Comparison of ENCODE assay signal across 23 cellular contexts in genomic region chr16:8915722-8916321, GRCh38. TPM values are rescaled to one million over a fixed set of nuclear protein-coding genes. Genes with fewer than 3 reads are reported as not detected.
DNase-seq lines count a peak whose midpoint lies in the region; ATAC-seq, FAIRE-seq and TF ChIP-seq lines count a peak whose summit lies in the region.
"Had no signal": no experiment of that assay in that cellular context is flagged by ENCODE, and none has a peak within 500 bp of the region (broad histone marks: within the 10 kb centered on the region; RNA-seq: fewer than 3 reads in every experiment).

No MANE protein-coding gene starts in this region.

- H3K4me3 ChIP-seq in Karpas-422 (ENCODE audit: low read length), result no peak overlapping the region
- no peak overlapping the region for H3K4me3 ChIP-seq in K562
- H3K4me3 ChIP-seq in neural progenitor cell, result no peak overlapping the region
- H3K4me3 ChIP-seq in gastrocnemius medialis, result no peak overlapping the region
- H3K4me3 ChIP-seq: GM23338, PC-9 had no signal

- H3K27ac ChIP-seq in Karpas-422 (ENCODE audit: low read length) (peak overlapping the region; percentile 51; the same call in 1 of the 2 replicates), K562 (ENCODE audit: extremely low read depth, low read depth, low read length) (no peak overlapping the region), neural progenitor cell (no peak overlapping the region), gastrocnemius medialis (no peak overlapping the region)
- H3K27ac ChIP-seq: PC-9 had no signal

- ATAC-seq in K562, result no peak
- ATAC-seq in GM21825 (IDR thresholded peaks at IDR 0.05; ENCODE audit: unreplicated experiment), result no peak
- no peak for ATAC-seq in gastrocnemius medialis
- ATAC-seq: GM23338, Right ventricle myocardium inferior had no signal

- H3K4me1 ChIP-seq in Karpas-422 (ENCODE audit: low read length), result peaks cover 19% of the 10 kb centered on the region
- peaks cover 0 to 8% of the 10 kb centered on the region in 2 experiments; a peak in 2 of 5 replicates for H3K4me1 ChIP-seq in K562 (replicated peaks in 1 of 2; ENCODE audit: control insufficient read depth in 2 of 2, insufficient read depth in 2 of 2, low read length in 2 of 2)
- peaks cover 8% of the 10 kb centered on the region for H3K4me1 ChIP-seq in neural progenitor cell
- no peaks in the 10 kb centered on the region for H3K4me1 ChIP-seq in gastrocnemius medialis

- H4K20me1 ChIP-seq in Karpas-422 (ENCODE audit: insufficient read depth, low read depth, low read length), result peaks cover 14% of the 10 kb centered on the region; the same call in 1 of the 2 replicates
- H4K20me1 ChIP-seq in K562 (replicated peaks; ENCODE audit: control insufficient read depth, insufficient read depth, low read length), result peaks cover 14% of the 10 kb centered on the region; the same call in 1 of the 2 replicates
- peaks cover 49% of the 10 kb centered on the region for H4K20me1 ChIP-seq in neural progenitor cell (ENCODE audit: low read depth)

- TF ChIP-seq RAD21 in K562 (CRISPR knock-in tag; conservative IDR thresholded peaks at IDR 0.05 in 1 of 2, IDR thresholded peaks at IDR 0.05 in 1 of 2), result no peak

- BruUV-seq in K562 (replicated peaks; lab: Mats Ljungman, UMichigan), result TSS peak; percentile 8

- peaks cover 4% of the 10 kb centered on the region for H3K9me1 ChIP-seq in K562 (ENCODE audit: control insufficient read depth, insufficient read depth, low read length)

- H3K36me3 ChIP-seq in Karpas-422 (ENCODE audit: insufficient read depth, low read length) (peaks cover 29% of the 10 kb centered on the region; the same call in 1 of the 2 replicates), K562 (ENCODE audit: control insufficient read depth, insufficient read depth, low read length) (peaks cover 95% of the 10 kb centered on the region), neural progenitor cell (peaks cover 17% of the 10 kb centered on the region), gastrocnemius medialis (peaks cover 0 to 79% of the 10 kb centered on the region in 2 donors)

- H3K4me2 ChIP-seq in Karpas-422 (ENCODE audit: low read depth, low read length, poor library complexity, severe bottlenecking) (no peak overlapping the region), K562 (ENCODE audit: insufficient read depth, low read length) (no peak overlapping the region), neural progenitor cell (no peak overlapping the region)
- H3K4me2 ChIP-seq: GM23338, PC-9 had no signal

- no peak for TF ChIP-seq EP300 in K562 (IDR thresholded peaks at IDR 0.05; ENCODE audit: low read length)

- H3K4me1 Mint-ChIP-seq in activated T-cell treated with anti-CD3 and anti-CD28 coated beads, Interleukin-2, amount 50 U/mL, for 24 hours (ENCODE audit: low read depth), result peaks cover 48% of the 10 kb centered on the region
- H3K4me1 Mint-ChIP-seq in neural progenitor cell, result peaks cover 31% of the 10 kb centered on the region
- H3K4me1 Mint-ChIP-seq: CD14-positive monocyte had no signal

- peaks cover 4% of the 10 kb centered on the region for H3F3A ChIP-seq in neural progenitor cell (ENCODE audit: low read depth)

- no peak for DNase-seq in activated T-cell treated with anti-CD3 and anti-CD28 coated beads, Interleukin-2, amount 50 U/mL, for 24 hours
- no peak for DNase-seq in activated T-cell treated with anti-CD3 and anti-CD28 coated beads for 4 hours
- DNase-seq in Karpas-422, result no peak
- DNase-seq in K562 (ENCODE audit: extremely low read depth in 1 of 4, low spot score in 3 of 4), result no peak
- DNase-seq in neural progenitor cell (ENCODE audit: low spot score), result peak; percentile 29
- no peak for DNase-seq in central memory CD4-positive, alpha-beta T cell
- no peak for DNase-seq in gastrocnemius medialis
- DNase-seq: Caco-2, DMS79 treated with DMSO at 0.1 percent for 48 hours, NCI-H1092, NCI-H187, NCI-H774, PC-9 had no signal

- 85% methylated on average over 7 of the region's 7 CpGs for WGBS in K562 (ENCODE audit: insufficient coverage, low coverage, missing lambda C conversion rate)

- no peaks in the 10 kb centered on the region for H3K27me3 Mint-ChIP-seq in activated T-cell treated with anti-CD3 and anti-CD28 coated beads, Interleukin-2, amount 50 U/mL, for 24 hours
- peaks cover 5% of the 10 kb centered on the region for H3K27me3 Mint-ChIP-seq in neural progenitor cell (ENCODE audit: insufficient read depth, low read depth)
- H3K27me3 Mint-ChIP-seq: IgD-negative memory B cell had no signal

- CTCF ChIA-PET in K562 (lab: Yijun Ruan, JAX; ENCODE audit: low intra/inter-chr PET ratio), result no interaction called here

- no peaks in the 10 kb centered on the region for H3K9me3 Mint-ChIP-seq in activated T-cell treated with anti-CD3 and anti-CD28 coated beads, Interleukin-2, amount 50 U/mL, for 24 hours
- H3K9me3 Mint-ChIP-seq in neural progenitor cell, result no peaks in the 10 kb centered on the region
- H3K9me3 Mint-ChIP-seq: CD14-positive monocyte, GM23338, IgD-negative memory B cell had no signal

- no peaks in the 10 kb centered on the region for H3K9me2 ChIP-seq in Karpas-422 (replicated peaks; ENCODE audit: insufficient read depth, low read length)

- H3K9ac ChIP-seq in Karpas-422 (ENCODE audit: low read length) (no peak overlapping the region), K562 (ENCODE audit: insufficient read depth in 1 of 2, low read depth in 2 of 2, low read length in 2 of 2) (no peak overlapping the region), neural progenitor cell (no peak overlapping the region)

- TF ChIP-seq CTCF in K562 (IDR thresholded peaks at IDR 0.05 in 2 of 3, conservative IDR thresholded peaks at IDR 0.05 in 1 of 3; ENCODE audit: insufficient read depth in 2 of 3, low read depth in 1 of 3, low read length in 3 of 3), result no peak
- TF ChIP-seq CTCF in neural progenitor cell (IDR thresholded peaks at IDR 0.05), result no peak
- no peak for TF ChIP-seq CTCF in gastrocnemius medialis (IDR thresholded peaks at IDR 0.05 in 4 of 5, conservative IDR thresholded peaks at IDR 0.05 in 1 of 5)

- H2AFZ ChIP-seq in Karpas-422 (ENCODE audit: low read length) (no peak overlapping the region), K562 (ENCODE audit: low read depth, low read length) (no peak overlapping the region), neural progenitor cell (replicated peaks) (no peak overlapping the region)
- H2AFZ ChIP-seq: GM23338, PC-9 had no signal

- TF ChIP-seq POLR2A in K562 (conservative IDR thresholded peaks at IDR 0.05) (no peak), gastrocnemius medialis (IDR thresholded peaks at IDR 0.05) (no peak)

- peak overlapping the region; percentile 66 for H3K27ac Mint-ChIP-seq in activated T-cell treated with anti-CD3 and anti-CD28 coated beads, Interleukin-2, amount 50 U/mL, for 24 hours
- H3K27ac Mint-ChIP-seq in neural progenitor cell, result no peak overlapping the region
- H3K27ac Mint-ChIP-seq: GM23338 had no signal

- no peak overlapping the region for H3K4me3 Mint-ChIP-seq in activated T-cell treated with anti-CD3 and anti-CD28 coated beads, Interleukin-2, amount 50 U/mL, for 24 hours
- H3K4me3 Mint-ChIP-seq in neural progenitor cell, result no peak overlapping the region
- H3K4me3 Mint-ChIP-seq: CD14-positive monocyte, GM23338, IgD-negative memory B cell had no signal

- H3K79me2 ChIP-seq in Karpas-422 (ENCODE audit: low read length) (peaks cover 20% of the 10 kb centered on the region), K562 (ENCODE audit: control insufficient read depth, insufficient read depth, low read length) (0 out of 3 replicates have a peak, but pooled peaks cover 4% of the 10 kb centered on the region), neural progenitor cell (ENCODE audit: low read depth) (peaks cover 26% of the 10 kb centered on the region)

- POLR2A ChIA-PET in K562 (lab: Yijun Ruan, JAX), result interaction anchor here (0.7 kb wide), 1 partner anchor 202 kb away, joined by 3 read pairs; no protein-coding TSS in a partner anchor

- no peaks in the 10 kb centered on the region for H3K9me3 ChIP-seq in Karpas-422 (ENCODE audit: low read length)
- no peaks in the 10 kb centered on the region for H3K9me3 ChIP-seq in K562 (replicated peaks; ENCODE audit: control insufficient read depth, insufficient read depth, low read depth, low read length)
- H3K9me3 ChIP-seq in neural progenitor cell (ENCODE audit: low read depth), result no peaks in the 10 kb centered on the region
- H3K9me3 ChIP-seq in gastrocnemius medialis, result no peaks in the 10 kb centered on the region
- H3K9me3 ChIP-seq: Caco-2 had no signal

- no peak for FAIRE-seq in K562 (lab: Jason Lieb, UNC)
- FAIRE-seq: G401.6, GM12892, GM19239 had no signal

- in situ Hi-C loops in K562 (cut with MboI) (no loop called here), gastrocnemius medialis (cut with MboI; ENCODE audit: low sequenced_read_pairs in 4 of 4) (no loop called here)

- no peaks in the 10 kb centered on the region for H3K27me3 ChIP-seq in Karpas-422 (ENCODE audit: low read length)
- no peaks in the 10 kb centered on the region for H3K27me3 ChIP-seq in K562 (ENCODE audit: control insufficient read depth in 2 of 2, insufficient read depth in 2 of 2, low read length in 2 of 2)
- no peaks in the 10 kb centered on the region for H3K27me3 ChIP-seq in neural progenitor cell
- no peaks in the 10 kb centered on the region for H3K27me3 ChIP-seq in gastrocnemius medialis

- intact Hi-C loops in K562 (cut with micrococcal nuclease), result no loop called here
- intact Hi-C loops in gastrocnemius medialis (cut with DNase I; ENCODE audit: low total_unique reads), result no loop called here

- H3K36me3 Mint-ChIP-seq in activated T-cell treated with anti-CD3 and anti-CD28 coated beads, Interleukin-2, amount 50 U/mL, for 24 hours (ENCODE audit: low read depth), result peaks cover 97% of the 10 kb centered on the region
- H3K36me3 Mint-ChIP-seq in neural progenitor cell, result peaks cover 72% of the 10 kb centered on the region

RNA-seq across cellular contexts. Expression of gene LITAFD, which starts 33.7 kb away (rescaled TPM):
- 0.45 TPM in 1 of 2 replicates, not detected in the other for total RNA-seq in Karpas-422 (2014; rRNA removed; shearing (Covaris generic); ENCODE audit: low replicate concordance)
- total RNA-seq in K562 (2011; cell fraction: chromatin; rRNA removed; ENCODE audit: low replicate concordance), result not detected in 2 replicates
- total RNA-seq in K562 (2011; cell fraction: nucleolus; rRNA removed), result not detected in 2 replicates
- not detected in 2 replicates for total RNA-seq in K562 (2011; cell fraction: nucleoplasm; rRNA removed)
- total RNA-seq in K562 (2014; rRNA removed), result not detected in 2 replicates
- not detected in 2 replicates for total RNA-seq in K562 (2014; rRNA removed; fragmentation: Illumina TruSeq; extraction: Trizol)
- not detected in 2 replicates for total RNA-seq in K562 (2015; rRNA removed; fragmentation: Illumina TruSeq; extraction: Trizol)
- not detected in 2 replicates for total RNA-seq in K562 (2021)
- not detected in 2 replicates for polyA plus RNA-seq in K562 (2011; rRNA removed)
- polyA plus RNA-seq in K562 (2011; cell fraction: cytosol; rRNA removed), result not detected in 2 replicates
- not detected in 2 replicates for polyA plus RNA-seq in K562 (2011; cell fraction: nucleus; rRNA removed)
- polyA plus RNA-seq in K562 (2012), result not detected in 2 replicates
- not detected in 2 replicates for polyA plus RNA-seq in K562 (2014; fragmentation: Illumina TruSeq; extraction: Trizol)
- not detected for polyA plus RNA-seq in K562 (2014; fragmentation: Nextera tagmentation; extraction: Ambion mirVana)
- polyA plus RNA-seq in K562 (2014; rRNA removed), result not detected in 2 replicates
- polyA minus RNA-seq in K562 (2011; rRNA and poly(A)+ RNA removed), result not detected in 2 replicates
- polyA minus RNA-seq in K562 (2011; cell fraction: cytosol; rRNA and poly(A)+ RNA removed), result not detected in 2 replicates
- polyA minus RNA-seq in K562 (2011; cell fraction: nucleus; rRNA and poly(A)+ RNA removed), result not detected in 2 replicates
- total RNA-seq in neural progenitor cell (ENCODE audit: low replicate concordance), result not detected in 2 replicates
- total RNA-seq in gastrocnemius medialis, result not detected
- total RNA-seq: A673, Caco-2, GM23338, HT-29, PC-9, Right ventricle myocardium inferior had no signal
- polyA plus RNA-seq: CD14-positive monocyte, GM23338, IgD-negative memory B cell had no signal

RNA-seq across cellular contexts. Expression of gene CARHSP1, which starts 47.0 kb away (rescaled TPM):
- 48.3 and 64.4 TPM in 2 replicates for total RNA-seq in Karpas-422 (2014; rRNA removed; shearing (Covaris generic); ENCODE audit: low replicate concordance)
- total RNA-seq in K562 (2011; cell fraction: chromatin; rRNA removed; ENCODE audit: low replicate concordance), result 20.8 and 44.6 TPM in 2 replicates
- total RNA-seq in K562 (2011; cell fraction: nucleolus; rRNA removed), result 34.7 and 35.1 TPM in 2 replicates
- total RNA-seq in K562 (2011; cell fraction: nucleoplasm; rRNA removed), result 29.4 and 42.3 TPM in 2 replicates
- 112 and 114 TPM in 2 replicates for total RNA-seq in K562 (2014; rRNA removed)
- 27.0 and 41.1 TPM in 2 replicates for total RNA-seq in K562 (2014; rRNA removed; fragmentation: Illumina TruSeq; extraction: Trizol)
- 65.2 and 68.5 TPM in 2 replicates for total RNA-seq in K562 (2015; rRNA removed; fragmentation: Illumina TruSeq; extraction: Trizol)
- 74.5 and 78.0 TPM in 2 replicates for total RNA-seq in K562 (2021)
- polyA plus RNA-seq in K562 (2011; rRNA removed), result 37.0 and 40.8 TPM in 2 replicates
- polyA plus RNA-seq in K562 (2011; cell fraction: cytosol; rRNA removed), result 46.0 and 113 TPM in 2 replicates
- 25.6 and 34.1 TPM in 2 replicates for polyA plus RNA-seq in K562 (2011; cell fraction: nucleus; rRNA removed)
- polyA plus RNA-seq in K562 (2012), result 72.1 and 96.6 TPM in 2 replicates
- polyA plus RNA-seq in K562 (2014; fragmentation: Illumina TruSeq; extraction: Trizol), result 40.4 and 87.0 TPM in 2 replicates
- polyA plus RNA-seq in K562 (2014; fragmentation: Nextera tagmentation; extraction: Ambion mirVana), result 10 to 100 TPM in 1 of 2 experiments, 1 to 10 TPM in 1; 5.8 to 17.1 TPM
- 97.9 and 104 TPM in 2 replicates for polyA plus RNA-seq in K562 (2014; rRNA removed)
- polyA minus RNA-seq in K562 (2011; rRNA and poly(A)+ RNA removed), result 39.1 and 58.1 TPM in 2 replicates
- 34.9 and 36.6 TPM in 2 replicates for polyA minus RNA-seq in K562 (2011; cell fraction: cytosol; rRNA and poly(A)+ RNA removed)
- 12.1 and 17.4 TPM in 2 replicates for polyA minus RNA-seq in K562 (2011; cell fraction: nucleus; rRNA and poly(A)+ RNA removed)
- total RNA-seq in neural progenitor cell (ENCODE audit: low replicate concordance), result 115 and 269 TPM in 2 replicates
- total RNA-seq in gastrocnemius medialis, result 10 to 100 TPM; 12.4 to 22.3 (median 18.4) TPM

RNA-seq across cellular contexts. Expression of gene USP7, which starts 47.9 kb away (rescaled TPM):
- 38.6 and 42.5 TPM in 2 replicates for total RNA-seq in Karpas-422 (2014; rRNA removed; shearing (Covaris generic); ENCODE audit: low replicate concordance)
- total RNA-seq in K562 (2011; cell fraction: chromatin; rRNA removed; ENCODE audit: low replicate concordance), result 244 and 295 TPM in 2 replicates
- 93.6 and 101 TPM in 2 replicates for total RNA-seq in K562 (2011; cell fraction: nucleolus; rRNA removed)
- total RNA-seq in K562 (2011; cell fraction: nucleoplasm; rRNA removed), result 137 and 186 TPM in 2 replicates
- total RNA-seq in K562 (2014; rRNA removed) (57.9 and 62.9 TPM in 2 replicates), K562 (2014; rRNA removed; fragmentation: Illumina TruSeq; extraction: Trizol) (57.2 and 70.7 TPM in 2 replicates), K562 (2015; rRNA removed; fragmentation: Illumina TruSeq; extraction: Trizol) (57.2 and 59.0 TPM in 2 replicates), K562 (2021) (122 and 145 TPM in 2 replicates), neural progenitor cell (ENCODE audit: low replicate concordance) (76.3 and 90.3 TPM in 2 replicates), gastrocnemius medialis (10 to 100 TPM; 79.7 to 99.2 (median 85.6) TPM)
- polyA plus RNA-seq in K562 (2011; rRNA removed) (41.3 and 61.6 TPM in 2 replicates), K562 (2014; fragmentation: Illumina TruSeq; extraction: Trizol) (99.4 and 105 TPM in 2 replicates), K562 (2014; fragmentation: Nextera tagmentation; extraction: Ambion mirVana) (10 to 100 TPM; 17.1 to 27.2 TPM), K562 (2014; rRNA removed) (59.8 and 67.5 TPM in 2 replicates)
- polyA plus RNA-seq in K562 (2011; cell fraction: cytosol; rRNA removed), result 7.9 and 16.6 TPM in 2 replicates
- polyA plus RNA-seq in K562 (2011; cell fraction: nucleus; rRNA removed), result 99.3 and 104 TPM in 2 replicates
- 52.2 and 73.8 TPM in 2 replicates for polyA plus RNA-seq in K562 (2012)
- 81.7 and 93.4 TPM in 2 replicates for polyA minus RNA-seq in K562 (2011; rRNA and poly(A)+ RNA removed)
- 52.1 and 68.3 TPM in 2 replicates for polyA minus RNA-seq in K562 (2011; cell fraction: cytosol; rRNA and poly(A)+ RNA removed)
- polyA minus RNA-seq in K562 (2011; cell fraction: nucleus; rRNA and poly(A)+ RNA removed), result 61.3 and 130 TPM in 2 replicates
